Comparison of ENCODE assay signal across 28 cellular contexts in genomic region chr5:150611026-150611425, GRCh38. TPM values are rescaled to one million over a fixed set of nuclear protein-coding genes. Genes with fewer than 3 reads are reported as not detected.
A peak's percentile ranks its signal among the peaks of the same experiment; 100 is the strongest.
DNase-seq lines count a peak whose midpoint lies in the region; ATAC-seq and TF ChIP-seq lines count a peak whose summit lies in the region.
"Had no signal": no experiment of that assay in that cellular context is flagged by ENCODE, and none has a peak within 500 bp of the region (broad histone marks: within the 10 kb centered on the region; RNA-seq: fewer than 3 reads in every experiment).

No MANE protein-coding gene starts in this region.

- H3K27me3 Mint-ChIP-seq in glutamatergic neuron (ENCODE audit: unreplicated experiment): peaks cover 8% of the 10 kb centered on the region
- H3K27me3 Mint-ChIP-seq: memory B cell had no signal

- H3K27ac ChIP-seq in angular gyrus (ENCODE audit: low read depth, low read length): peak overlapping the region; percentile 48
- peak overlapping the region; percentile 17 to 76 (median 70) for H3K27ac ChIP-seq in esophagus squamous epithelium
- peak overlapping the region; percentile 22 to 87 (median 43) for H3K27ac ChIP-seq in right lobe of liver
- H3K27ac ChIP-seq: neutrophil, SJCRH30 had no signal

- H3K4me3 ChIP-seq in esophagus squamous epithelium (no peak overlapping the region), right lobe of liver (no peak overlapping the region)
- H3K4me3 ChIP-seq: adrenal gland, breast epithelium, colonic mucosa, HAP-1, Peyer's patch, SJCRH30, upper lobe of left lung had no signal

- H3K4me1 Mint-ChIP-seq in glutamatergic neuron (ENCODE audit: low read depth, unreplicated experiment): peaks cover 25% of the 10 kb centered on the region
- H3K4me1 Mint-ChIP-seq: memory B cell had no signal

- no peak overlapping the region for H3K27ac Mint-ChIP-seq in glutamatergic neuron (ENCODE audit: unreplicated experiment)
- H3K27ac Mint-ChIP-seq: activated naive CD4-positive, alpha-beta T cell treated with anti-CD3 and anti-CD28 coated beads for 36 hours; memory B cell; progenitor cell of endocrine pancreas; stimulated activated naive CD8-positive, alpha-beta T cell treated with anti-CD3 and anti-CD28 coated beads, Interleukin-15, Interleukin-2, amounts not matched to agents 100 ng/mL and 50 ng/mL, for 24 hours had no signal

- H3K36me3 Mint-ChIP-seq in glutamatergic neuron (ENCODE audit: unreplicated experiment): no peaks in the 10 kb centered on the region
- H3K36me3 Mint-ChIP-seq: memory B cell had no signal

- H3K9me3 ChIP-seq in esophagus squamous epithelium (no peaks in the 10 kb centered on the region), right lobe of liver (no peaks in the 10 kb centered on the region)
- H3K9me3 ChIP-seq: adrenal gland, BE2C, breast epithelium, colonic mucosa, HAP-1, neutrophil, Peyer's patch, SJCRH30, upper lobe of left lung had no signal

- no peak for TF ChIP-seq POLR2A in esophagus squamous epithelium (IDR thresholded peaks at IDR 0.05)
- no peak for TF ChIP-seq POLR2A in right lobe of liver (IDR thresholded peaks at IDR 0.05)

- H3K4me1 ChIP-seq in esophagus squamous epithelium (peaks cover 23 to 67% (median 59%) of the 10 kb centered on the region in 3 donors), right lobe of liver (peaks cover 2 to 60% (median 38%) of the 10 kb centered on the region in 4 donors)

- 64 to 73% methylated on average over 6 of the region's 6 CpGs for whole genome bisulfite sequencing in esophagus squamous epithelium, 2 donors
- WGBS in right lobe of liver (ENCODE audit: insufficient coverage, low coverage, low lambda C conversion rate, missing lambda C conversion rate): 23% methylated on average over 6 of the region's 6 CpGs

- DNase-seq in esophagus squamous epithelium (lab: John Stamatoyannopoulos, UW): no peak
- peak in 2 of 3 donors; percentile 22 to 76 for DNase-seq in right lobe of liver
- peak; percentile 76 for DNase-seq in superior temporal gyrus (ENCODE audit: extremely low spot score)
- DNase-seq in glutamatergic neuron: no peak
- DNase-seq in GDM1 (lab: John Stamatoyannopoulos, UW): no peak
- DNase-seq: ACHN; activated CD4-positive, alpha-beta T cell treated with anti-CD3 and anti-CD28 coated beads, Interleukin-2, amount 50 U/mL, for 1 hour; activated naive CD4-positive, alpha-beta T cell treated with anti-CD3 and anti-CD28 coated beads for 36 hours; adrenal gland; BE2C; colonic mucosa; DMS153; NCI-H1092 treated with DMSO at 0.1 percent for 48 hours; NCI-H2029; NCI-H2227 treated with DMSO at 0.1 percent for 48 hours; Peyer's patch; SJCRH30; upper lobe of left lung had no signal

- ATAC-seq in right lobe of liver (peak in 2 of 4 donors; percentile 1), HG02981 (IDR thresholded peaks at IDR 0.05; ENCODE audit: unreplicated experiment) (no peak), GM19328 (IDR thresholded peaks at IDR 0.05; ENCODE audit: unreplicated experiment) (no peak)

- H3K36me3 ChIP-seq in esophagus squamous epithelium (no peaks in the 10 kb centered on the region), right lobe of liver (no peaks in the 10 kb centered on the region)
- H3K36me3 ChIP-seq: adrenal gland, BE2C, breast epithelium, colonic mucosa, HAP-1, neutrophil, Peyer's patch, SJCRH30, upper lobe of left lung had no signal

- intact Hi-C loops in esophagus squamous epithelium (cut with DNase I): no loop called here
- intact Hi-C loops in right lobe of liver (cut with DNase I): no loop called here

- TF ChIP-seq CTCF in esophagus squamous epithelium (IDR thresholded peaks at IDR 0.05) (no peak), right lobe of liver (IDR thresholded peaks at IDR 0.05) (no peak), glutamatergic neuron (IDR thresholded peaks at IDR 0.05; ENCODE audit: partially characterized antibody, unreplicated experiment) (no peak)

- H3K27me3 ChIP-seq in esophagus squamous epithelium (no peaks in the 10 kb centered on the region), right lobe of liver (no peaks in the 10 kb centered on the region)
- H3K27me3 ChIP-seq: adrenal gland, BE2C, breast epithelium, colonic mucosa, Peyer's patch, SJCRH30, upper lobe of left lung had no signal

- no peak overlapping the region for H3K4me3 Mint-ChIP-seq in glutamatergic neuron (ENCODE audit: unreplicated experiment)
- H3K4me3 Mint-ChIP-seq: activated naive CD4-positive, alpha-beta T cell treated with anti-CD3 and anti-CD28 coated beads for 36 hours; memory B cell; stimulated activated naive CD8-positive, alpha-beta T cell treated with anti-CD3 and anti-CD28 coated beads, Interleukin-15, Interleukin-2, amounts not matched to agents 100 ng/mL and 50 ng/mL, for 24 hours had no signal

- H3K9me3 Mint-ChIP-seq in glutamatergic neuron (ENCODE audit: unreplicated experiment): peaks cover 2% of the 10 kb centered on the region
- H3K9me3 Mint-ChIP-seq: activated naive CD4-positive, alpha-beta T cell treated with anti-CD3 and anti-CD28 coated beads for 36 hours; memory B cell; stimulated activated naive CD8-positive, alpha-beta T cell treated with anti-CD3 and anti-CD28 coated beads, Interleukin-15, Interleukin-2, amounts not matched to agents 100 ng/mL and 50 ng/mL, for 24 hours had no signal

RNA-seq across cellular contexts. Expression of gene SYNPO, which starts 29.4 kb away (rescaled TPM):
- 1 to 10 TPM; 2.5 to 8.8 (median 5.6) TPM for total RNA-seq in esophagus squamous epithelium
- 10 to 100 TPM; 23.4 to 51.8 (median 35.6) TPM for total RNA-seq in right lobe of liver
- total RNA-seq in glutamatergic neuron (ENCODE audit: unreplicated experiment): 16.1 TPM

RNA-seq across cellular contexts. Expression of gene MYOZ3, which starts 50.0 kb away (rescaled TPM):
- total RNA-seq in esophagus squamous epithelium (under 1 TPM in 1 of 4 donors, not detected in 3; under 0.01 TPM), right lobe of liver (under 1 TPM in 3 of 6 experiments, not detected in 3; 0.09 to 0.25 (median 0.12) TPM), glutamatergic neuron (ENCODE audit: unreplicated experiment) (0.64 TPM)
- total RNA-seq: G401 had no signal

Comparison
In these comparisons a context has a peak if more than half of its experiments do, and no peak if none do; other contexts are left out.
1. DNase-seq: peak in right lobe of liver (2 of 3) and superior temporal gyrus (single experiment); none in esophagus squamous epithelium (single experiment), glutamatergic neuron (single experiment) and GDM1 (single experiment).
2. Peak in every context shown above with its lines, with median percentiles within 50 percentile points of each other: H3K27ac ChIP-seq.